In genomic region chr13:32824671-32825070, GRCh38 we compare ENCODE assay signal across 12 cellular contexts.
DNase-seq lines count a peak whose midpoint lies in the region; ATAC-seq and TF ChIP-seq lines count a peak whose summit lies in the region.
"Had no signal": no experiment of that assay in that cellular context is flagged by ENCODE, and none has a peak within 500 bp of the region (broad histone marks: within the 10 kb centered on the region; RNA-seq: fewer than 3 reads in every experiment).

No MANE protein-coding gene starts in this region.

- H3K14ac ChIP-seq in H9 (ENCODE audit: insufficient read depth, low read length): no peak overlapping the region

- no peaks in the 10 kb centered on the region for H3K9me3 Mint-ChIP-seq in H9
- H3K9me3 Mint-ChIP-seq: immature natural killer cell; T-helper 1 cell treated with Interleukin-12 subunit alpha and Interleukin-12 subunit beta and Interleukin-4 antibody, amounts not matched to agents 30 μg/mL and 1 μg/mL, for 36 hours had no signal

- H3K9me3 ChIP-seq in H9 (ENCODE audit: control insufficient read depth, low read depth, low read length) (no peaks in the 10 kb centered on the region), SK-N-SH (no peaks in the 10 kb centered on the region)

- DNase-seq in H9: peak; percentile 75
- DNase-seq in SK-N-SH: no peak
- DNase-seq in fibroblast of the conjunctiva (ENCODE audit: low read depth): peak; percentile 35
- peak; percentile 68 for DNase-seq in skeletal muscle cell (ENCODE audit: low read depth)
- no peak for DNase-seq in NCI-H1436 (lab: John Stamatoyannopoulos, UW)
- no peak for DNase-seq in substantia nigra (lab: John Stamatoyannopoulos, UW)
- DNase-seq: immature natural killer cell had no signal

- no peak overlapping the region for H2AFZ ChIP-seq in H9 (ENCODE audit: low read length)
- peak overlapping the region; percentile 73 for H2AFZ ChIP-seq in SK-N-SH (ENCODE audit: low read depth)
- H2AFZ ChIP-seq: parathyroid adenoma had no signal

- H3K9me2 ChIP-seq in SK-N-SH: no peaks in the 10 kb centered on the region

- CTCF ChIA-PET in SK-N-SH (lab: Yijun Ruan, JAX): interaction anchor here (1.0 kb wide), 1 partner anchor 36 kb away, joined by 3 read pairs; no protein-coding TSS in a partner anchor

- H3K9ac ChIP-seq in H9 (ENCODE audit: extremely low read depth, insufficient read length, low read length): no peak overlapping the region
- peak overlapping the region; percentile 18; the same call in 1 of the 2 replicates for H3K9ac ChIP-seq in SK-N-SH
- H3K9ac ChIP-seq: parathyroid adenoma had no signal

- TF ChIP-seq RAD21 in SK-N-SH (IDR thresholded peaks at IDR 0.05; ENCODE audit: low read length): no peak; the same call in 1 of the 2 replicates

- peaks cover 4% of the 10 kb centered on the region; the same call in 1 of the 2 replicates for H3K4me1 ChIP-seq in H9 (ENCODE audit: insufficient read depth, low read length)
- H3K4me1 ChIP-seq in SK-N-SH (ENCODE audit: control insufficient read depth in 1 of 2, insufficient read depth in 2 of 2, low read depth in 1 of 2, low read length in 1 of 2): peaks cover 2 to 10% of the 10 kb centered on the region in 2 experiments; a peak in 3 of 4 replicates

- no peaks in the 10 kb centered on the region for H3K36me3 ChIP-seq in SK-N-SH (replicated peaks in 1 of 2; ENCODE audit: control insufficient read depth in 1 of 2, insufficient read depth in 2 of 2, low read length in 1 of 2)

- H2BK120ac ChIP-seq in H9 (ENCODE audit: low read depth, low read length, poor library complexity, severe bottlenecking): no peak overlapping the region

- no peak overlapping the region for H3K4ac ChIP-seq in H9 (ENCODE audit: low read depth, low read length)

- H3K18ac ChIP-seq in H9 (ENCODE audit: insufficient read length, low read depth, low read length): no peak overlapping the region

- H4K8ac ChIP-seq in H9 (replicated peaks; ENCODE audit: insufficient read length, low read depth, low read length): no peak overlapping the region

- no peaks in the 10 kb centered on the region for H3K79me1 ChIP-seq in H9 (ENCODE audit: insufficient read depth, low read depth, low read length, poor library complexity, severe bottlenecking)

- H4K91ac ChIP-seq in H9 (ENCODE audit: insufficient read length, low read depth, low read length): no peak overlapping the region

- H3K56ac ChIP-seq in H9 (ENCODE audit: insufficient read length, low read depth, low read length): no peak overlapping the region

- ATAC-seq in HG03196 (IDR thresholded peaks at IDR 0.05; ENCODE audit: unreplicated experiment) (no peak), GM19452 (IDR thresholded peaks at IDR 0.05; ENCODE audit: unreplicated experiment) (no peak)

- no CpG with 5 or more reads among the region's 7 CpGs for WGBS in H9 (ENCODE audit: extremely low coverage, insufficient read length, low lambda C conversion rate)
- WGBS in SK-N-SH (ENCODE audit: low lambda C conversion rate): 9% methylated on average over 7 of the region's 7 CpGs

- no peak overlapping the region for H2BK5ac ChIP-seq in H9 (ENCODE audit: insufficient read length, low read length)

- no peak overlapping the region for H3K4me2 ChIP-seq in H9 (ENCODE audit: insufficient read depth, insufficient read length, low read length)
- peak overlapping the region; percentile 55 for H3K4me2 ChIP-seq in SK-N-SH

- H3K27ac ChIP-seq in H9 (ENCODE audit: insufficient read length, low read depth, low read length): no peak overlapping the region
- peak overlapping the region; percentile 39 to 77; a peak in 3 of 4 replicates for H3K27ac ChIP-seq in SK-N-SH (ENCODE audit: low read depth in 2 of 2, low read length in 1 of 2)
- no peak overlapping the region for H3K27ac ChIP-seq in substantia nigra (ENCODE audit: low read depth, low read length, poor library complexity, severe bottlenecking)
- H3K27ac ChIP-seq: coronary artery, parathyroid adenoma had no signal

- no peak overlapping the region for H2AK5ac ChIP-seq in H9 (ENCODE audit: insufficient read length, low read length)

- H3K4me1 Mint-ChIP-seq in H9: peaks cover 13 to 14% of the 10 kb centered on the region in 2 experiments
- H3K4me1 Mint-ChIP-seq: immature natural killer cell had no signal

- H2BK20ac ChIP-seq in H9 (ENCODE audit: low read depth, low read length, poor library complexity, severe bottlenecking): no peak overlapping the region

- H3K27me3 Mint-ChIP-seq in H9 (ENCODE audit: low read depth): no peaks in the 10 kb centered on the region

- H3K23me2 ChIP-seq in H9 (ENCODE audit: insufficient read length, low read depth, low read length, poor library complexity, severe bottlenecking): no peaks in the 10 kb centered on the region

- peak overlapping the region in 2 of 3 experiments; percentile 29 to 32; a peak in 3 of 7 replicates for H3K27ac Mint-ChIP-seq in H9
- H3K27ac Mint-ChIP-seq: immature natural killer cell; T-helper 1 cell treated with Interleukin-12 subunit alpha and Interleukin-12 subunit beta and Interleukin-4 antibody, amounts not matched to agents 30 μg/mL and 1 μg/mL, for 36 hours had no signal

- H3K79me2 ChIP-seq in H9 (ENCODE audit: insufficient read depth, low read length): no peaks in the 10 kb centered on the region
- H3K79me2 ChIP-seq in SK-N-SH (ENCODE audit: insufficient read depth): no peaks in the 10 kb centered on the region
- H3K79me2 ChIP-seq: parathyroid adenoma had no signal

- TF ChIP-seq CTCF in H9 (conservative IDR thresholded peaks at IDR 0.05) (no peak), SK-N-SH (IDR thresholded peaks at IDR 0.05) (no peak)

- H3K27me3 ChIP-seq in H9 (ENCODE audit: insufficient read depth, low read length): no peaks in the 10 kb centered on the region
- no peaks in the 10 kb centered on the region for H3K27me3 ChIP-seq in SK-N-SH (ENCODE audit: insufficient read depth)

- H4K20me1 ChIP-seq in H9 (ENCODE audit: control insufficient read depth, insufficient read depth, insufficient read length) (no peaks in the 10 kb centered on the region), SK-N-SH (ENCODE audit: insufficient read depth) (no peaks in the 10 kb centered on the region)

- H2BK15ac ChIP-seq in H9 (ENCODE audit: low read depth, low read length): no peak overlapping the region

- no peak overlapping the region for H3T11ph ChIP-seq in H9 (ENCODE audit: low read length)

- POLR2A ChIA-PET in SK-N-SH (lab: Yijun Ruan, JAX): no interaction called here

- no peak overlapping the region for H2BK12ac ChIP-seq in H9 (ENCODE audit: insufficient read length, low read depth, low read length)

- H3K36me3 Mint-ChIP-seq in H9 (ENCODE audit: insufficient read depth in 1 of 3, low read depth in 3 of 3): peaks cover 0 to 2% (median 0%) of the 10 kb centered on the region in 3 experiments; a peak in 1 of 7 replicates
- H3K36me3 Mint-ChIP-seq: immature natural killer cell had no signal

- no peak overlapping the region for H4K5ac ChIP-seq in H9 (ENCODE audit: insufficient read length, low read depth, low read length)

- H3F3A ChIP-seq in SK-N-SH (replicated peaks; ENCODE audit: insufficient read depth): peaks cover 12% of the 10 kb centered on the region

- peak in 1 of 2 experiments; percentile 75; a peak in 1 of 4 replicates for TF ChIP-seq EP300 in SK-N-SH (IDR thresholded peaks at IDR 0.05; ENCODE audit: borderline replicate concordance in 1 of 2, low read depth in 1 of 2, low read length in 1 of 2)

- H3K4me3 ChIP-seq in SK-N-SH (ENCODE audit: low read depth in 2 of 2, low read length in 1 of 2) (no peak overlapping the region), skeletal muscle cell (ENCODE audit: low read depth, low read length) (no peak overlapping the region)
- H3K4me3 ChIP-seq: coronary artery had no signal

- no peak overlapping the region for H3K23ac ChIP-seq in H9 (ENCODE audit: insufficient read length, low read depth, low read length)

- H3K4me3 Mint-ChIP-seq in H9: no peak overlapping the region
- H3K4me3 Mint-ChIP-seq: immature natural killer cell; T-helper 1 cell treated with Interleukin-12 subunit alpha and Interleukin-12 subunit beta and Interleukin-4 antibody, amounts not matched to agents 30 μg/mL and 1 μg/mL, for 36 hours had no signal

TF ChIP-seq in SK-N-SH, 30 proteins besides CTCF, POLR2A, EP300 and RAD21 (continues in another document):
- TF ChIP-seq TCF12 (IDR thresholded peaks at IDR 0.05): peak; percentile 99
- peak; percentile 93 for TF ChIP-seq JUND (IDR thresholded peaks at IDR 0.05)
- no peak for TF ChIP-seq SMC3 (IDR thresholded peaks at IDR 0.05; ENCODE audit: low read depth, low read length)
- TF ChIP-seq NFIC (IDR thresholded peaks at IDR 0.05; ENCODE audit: borderline replicate concordance): no peak; the same call in 1 of the 2 replicates
- no peak for TF ChIP-seq POLR2AphosphoS5 (IDR thresholded peaks at IDR 0.05; ENCODE audit: low read depth, low read length)
- TF ChIP-seq MEF2A (IDR thresholded peaks at IDR 0.05; ENCODE audit: borderline replicate concordance, low read depth): no peak; the same call in 1 of the 2 replicates
- peak; percentile 47; the same call in 1 of the 2 replicates for TF ChIP-seq RXRA (IDR thresholded peaks at IDR 0.05; ENCODE audit: borderline replicate concordance, low read depth)
- TF ChIP-seq FOXM1 (IDR thresholded peaks at IDR 0.05; ENCODE audit: low read depth): peak; percentile 80; the same call in 1 of the 2 replicates
- TF ChIP-seq MAX (IDR thresholded peaks at IDR 0.05; ENCODE audit: low read depth): peak; percentile 36; the same call in 1 of the 2 replicates
- no peak for TF ChIP-seq GABPA (IDR thresholded peaks at IDR 0.05; ENCODE audit: low read depth)
- TF ChIP-seq CHD2 (IDR thresholded peaks at IDR 0.05; ENCODE audit: low read length, partially characterized antibody): no peak
- no peak for TF ChIP-seq GATA2 (CRISPR knock-in tag; IDR thresholded peaks at IDR 0.05)
- TF ChIP-seq YY1 (IDR thresholded peaks at IDR 0.05; ENCODE audit: low read depth): no peak

Comparison
In these comparisons a context has a peak if more than half of its experiments do, and no peak if none do; other contexts are left out.
1. DNase-seq: peak in H9 (single experiment), fibroblast of the conjunctiva (single experiment) and skeletal muscle cell (single experiment); none in SK-N-SH (single experiment), NCI-H1436 (single experiment) and substantia nigra (0 of 49).
2. H3K27ac ChIP-seq: peak in SK-N-SH (2 of 2); none in H9 (single experiment) and substantia nigra (single experiment).